In the genomic region with DNA sequence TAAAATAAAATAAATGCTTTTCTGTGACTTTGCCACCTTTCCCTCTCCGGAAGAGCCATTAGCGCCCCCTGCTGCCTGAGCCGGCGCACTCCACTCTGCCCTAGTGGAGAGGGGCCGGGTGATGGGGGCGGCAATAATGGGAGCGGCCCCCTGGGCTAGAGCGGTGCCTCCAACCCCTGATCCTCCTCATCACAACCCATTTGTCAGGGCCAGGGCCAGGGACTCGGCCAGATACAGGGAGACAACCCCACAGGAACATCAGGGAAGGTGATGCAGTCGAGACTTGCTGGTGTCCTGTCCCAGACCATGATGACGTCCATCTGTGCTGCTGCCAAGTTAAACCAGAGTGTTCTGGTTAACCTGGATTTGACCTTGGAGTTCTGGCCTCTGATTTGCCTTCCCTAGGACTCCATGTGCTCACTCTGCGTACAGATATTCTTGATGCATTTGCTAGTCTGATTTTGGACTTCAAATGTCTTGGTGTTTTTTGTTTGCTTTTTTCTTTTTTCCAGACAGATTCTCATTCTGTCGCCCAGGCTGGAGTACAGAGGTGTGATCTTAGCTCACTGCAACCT, we compare ENCODE assay signal across 8 cellular contexts. TPM values are rescaled to one million over a fixed set of nuclear protein-coding genes. Genes with fewer than 3 reads are reported as not detected.
DNase-seq lines count a peak whose midpoint lies in the region; ATAC-seq and TF ChIP-seq lines count a peak whose summit lies in the region.

No MANE protein-coding gene starts in this region.

- H3K4me3 ChIP-seq in CD8-positive, alpha-beta T cell (ENCODE audit: low read depth, low read length): no peak overlapping the region
- no peak overlapping the region for H3K4me3 ChIP-seq in HFF-Myc (replicated peaks; ENCODE audit: low read depth, low read length)
- no peak overlapping the region for H3K4me3 ChIP-seq in epithelial cell of esophagus (ENCODE audit: low read length)

- no peak overlapping the region for H3K27ac Mint-ChIP-seq in CD8-positive, alpha-beta T cell
- no peak overlapping the region for H3K27ac Mint-ChIP-seq in T-helper 17 cell
- H3K27ac Mint-ChIP-seq in nephron progenitor cell: no peak overlapping the region

- peak in 4 of 7 experiments; percentile 1 to 48 (median 28) for DNase-seq in CD8-positive, alpha-beta T cell
- DNase-seq in HFF-Myc (ENCODE audit: extremely low read depth, low read depth): peak; percentile 63
- DNase-seq in T-helper 17 cell: peak in 2 of 3 donors; percentile 14 to 15
- DNase-seq in epithelial cell of esophagus (ENCODE audit: low read depth): peak; percentile 30
- peak; percentile 45 for DNase-seq in nephron progenitor cell
- DNase-seq in NCI-H2107 treated with DMSO at 0.1 percent for 48 hours (lab: John Stamatoyannopoulos, UW; ENCODE audit: unreplicated experiment): no peak
- no peak for DNase-seq in NCI-H187 treated with DMSO at 0.1 percent for 48 hours (lab: John Stamatoyannopoulos, UW)
- no peak for DNase-seq in NCI-H1105 (lab: John Stamatoyannopoulos, UW)

- no peaks in the 10 kb centered on the region for H3K27me3 Mint-ChIP-seq in CD8-positive, alpha-beta T cell (ENCODE audit: low read depth)
- H3K27me3 Mint-ChIP-seq in T-helper 17 cell: peaks cover 6% of the 10 kb centered on the region
- H3K27me3 Mint-ChIP-seq in nephron progenitor cell (ENCODE audit: low read depth, poor library complexity): peaks cover 4% of the 10 kb centered on the region

- H3K4me1 ChIP-seq in CD8-positive, alpha-beta T cell (ENCODE audit: insufficient read depth, low read length): no peaks in the 10 kb centered on the region

- ATAC-seq in CD8-positive, alpha-beta T cell: peak; percentile 56
- ATAC-seq in T-helper 17 cell: peak; percentile 57

- no peak overlapping the region for H3K27ac ChIP-seq in CD8-positive, alpha-beta T cell (ENCODE audit: low read depth, low read length)

- H3K4me1 Mint-ChIP-seq in CD8-positive, alpha-beta T cell (ENCODE audit: low read depth): no peaks in the 10 kb centered on the region
- H3K4me1 Mint-ChIP-seq in T-helper 17 cell (peaks cover 4% of the 10 kb centered on the region), nephron progenitor cell (peaks cover 4% of the 10 kb centered on the region)

- no peaks in the 10 kb centered on the region for H3K36me3 Mint-ChIP-seq in CD8-positive, alpha-beta T cell
- H3K36me3 Mint-ChIP-seq in T-helper 17 cell (ENCODE audit: low read depth): no peaks in the 10 kb centered on the region
- H3K36me3 Mint-ChIP-seq in nephron progenitor cell (ENCODE audit: low read depth): no peaks in the 10 kb centered on the region

- H3K27me3 ChIP-seq in CD8-positive, alpha-beta T cell (ENCODE audit: insufficient read depth, low read length): no peaks in the 10 kb centered on the region

- CTCF ChIA-PET in CD8-positive, alpha-beta T cell (lab: Charles Lee): no interaction called here

- H3K9me3 ChIP-seq in CD8-positive, alpha-beta T cell (ENCODE audit: low read length): no peaks in the 10 kb centered on the region
- no peaks in the 10 kb centered on the region for H3K9me3 ChIP-seq in T-helper 17 cell (ENCODE audit: control insufficient read depth, low read length, poor library complexity, severe bottlenecking)

- intact Hi-C loops in CD8-positive, alpha-beta T cell (cut with DNase I, micrococcal nuclease): no loop called here

- no peak overlapping the region for H3K4me3 Mint-ChIP-seq in CD8-positive, alpha-beta T cell
- H3K4me3 Mint-ChIP-seq in T-helper 17 cell (no peak overlapping the region), nephron progenitor cell (no peak overlapping the region)

- POLR2A ChIA-PET in CD8-positive, alpha-beta T cell (lab: Charles Lee): no interaction called here

- H3K9me3 Mint-ChIP-seq in CD8-positive, alpha-beta T cell: no peaks in the 10 kb centered on the region
- no peaks in the 10 kb centered on the region for H3K9me3 Mint-ChIP-seq in nephron progenitor cell

- TF ChIP-seq CTCF in CD8-positive, alpha-beta T cell (IDR thresholded peaks at IDR 0.05): peak; percentile 62
- peak; percentile 70 for TF ChIP-seq CTCF in HFF-Myc (IDR thresholded peaks at IDR 0.05; ENCODE audit: low read depth, low read length, missing control alignments)
- TF ChIP-seq CTCF in epithelial cell of esophagus (IDR thresholded peaks at IDR 0.05; ENCODE audit: insufficient read depth, low read depth, low read length, missing control alignments): peak; percentile 55
- peak; percentile 59 for TF ChIP-seq CTCF in nephron progenitor cell (IDR thresholded peaks at IDR 0.05)

- no peaks in the 10 kb centered on the region for H3K36me3 ChIP-seq in CD8-positive, alpha-beta T cell (ENCODE audit: insufficient read depth, low read length)

RNA-seq across cellular contexts. Expression of a gene that starts 46.1 kb away (rescaled TPM):
- total RNA-seq in CD8-positive, alpha-beta T cell: 100 to 1,000 TPM in 1 of 2 experiments, 10 to 100 TPM in 1; 97.8 to 107 TPM
- total RNA-seq in T-helper 17 cell: 100 to 1,000 TPM; 138 to 145 TPM

Comparison
In these comparisons a context has a peak if more than half of its experiments do, and no peak if none do; other contexts are left out.
1. DNase-seq: peak in CD8-positive, alpha-beta T cell (4 of 7), HFF-Myc (single experiment), T-helper 17 cell (2 of 3), epithelial cell of esophagus (single experiment) and nephron progenitor cell (single experiment); none in NCI-H2107 treated with DMSO at 0.1 percent for 48 hours (single experiment), NCI-H187 treated with DMSO at 0.1 percent for 48 hours (single experiment) and NCI-H1105 (single experiment).
2. Peak in every context shown above with its lines, with median percentiles within 50 percentile points of each other: CTCF ChIP-seq.